ENCODE assay signal across 19 cellular contexts in the genomic region with DNA sequence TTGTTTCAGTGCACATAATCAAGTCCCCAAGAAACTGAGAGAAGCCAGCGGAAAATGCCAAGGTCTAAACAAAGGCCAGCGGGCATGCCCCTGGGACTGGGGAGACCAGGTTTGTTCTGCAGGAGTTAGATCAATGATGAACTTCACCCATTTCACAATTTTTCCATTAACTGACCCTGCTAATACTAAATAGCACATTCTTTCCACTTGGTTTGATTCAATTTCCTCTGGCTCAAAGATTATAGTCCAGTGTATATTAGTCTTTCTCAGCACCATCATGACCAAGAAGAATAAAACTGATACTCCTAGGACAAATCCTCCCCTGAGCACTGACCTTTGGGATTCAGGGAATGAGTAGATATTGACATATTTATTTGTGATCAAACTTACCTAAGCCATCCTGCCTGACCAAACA.
A peak's percentile ranks its signal among the peaks of the same experiment; 100 is the strongest.
DNase-seq lines count a peak whose midpoint lies in the region; ATAC-seq, FAIRE-seq and TF ChIP-seq lines count a peak whose summit lies in the region.
"Had no signal": no experiment of that assay in that cellular context is flagged by ENCODE, and none has a peak within 500 bp of the region (broad histone marks: within the 10 kb centered on the region; RNA-seq: fewer than 3 reads in every experiment).

No MANE protein-coding gene starts in this region.

- 73 to 78% methylated on average over 2 of the region's 2 CpGs for WGBS in gastroesophageal sphincter (ENCODE audit: low coverage in 1 of 2), 2 donors

- TF ChIP-seq CTCF in gastroesophageal sphincter (IDR thresholded peaks at IDR 0.05), result no peak
- TF ChIP-seq CTCF in CD4-positive, alpha-beta T cell (IDR thresholded peaks at IDR 0.05), result no peak

- no peaks in the 10 kb centered on the region for H3K36me3 ChIP-seq in gastroesophageal sphincter
- H3K36me3 ChIP-seq in rectal smooth muscle tissue (ENCODE audit: control insufficient read depth, insufficient read depth, low read length), result no peaks in the 10 kb centered on the region

- CTCF ChIA-PET in CD4-positive, alpha-beta T cell (lab: Charles Lee), result no interaction called here

- H3K9me3 ChIP-seq in gastroesophageal sphincter, result no peaks in the 10 kb centered on the region
- no peaks in the 10 kb centered on the region for H3K9me3 ChIP-seq in CD4-positive, alpha-beta T cell (ENCODE audit: control insufficient read depth, low read length)

- peaks cover 22% of the 10 kb centered on the region for H3K36me3 Mint-ChIP-seq in CD4-positive, alpha-beta T cell (ENCODE audit: low read depth)

- no peak overlapping the region for H3K4me3 ChIP-seq in gastroesophageal sphincter
- H3K4me3 ChIP-seq in rectal smooth muscle tissue (ENCODE audit: low read length), result no peak overlapping the region

- H3K9ac ChIP-seq in rectal smooth muscle tissue (ENCODE audit: low read length), result no peak overlapping the region

- POLR2A ChIA-PET in CD4-positive, alpha-beta T cell (lab: Charles Lee), result no interaction called here

- no peak for TF ChIP-seq POLR2A in gastroesophageal sphincter (IDR thresholded peaks at IDR 0.05)

- peaks cover 23 to 84% (median 33%) of the 10 kb centered on the region in 3 donors for H3K4me1 ChIP-seq in gastroesophageal sphincter
- H3K4me1 ChIP-seq in rectal smooth muscle tissue (ENCODE audit: control insufficient read depth, insufficient read depth, low read length), result peaks cover 17% of the 10 kb centered on the region

- peaks cover 35% of the 10 kb centered on the region for H3K4me1 Mint-ChIP-seq in CD4-positive, alpha-beta T cell (ENCODE audit: low read depth)

- H3K27ac ChIP-seq in gastroesophageal sphincter (peak overlapping the region; percentile 5 to 29 (median 20)), rectal smooth muscle tissue (ENCODE audit: low read depth, low read length) (peak overlapping the region; percentile 26)
- H3K27ac ChIP-seq in CD4-positive, alpha-beta T cell (ENCODE audit: low read depth, low read length), result no peak overlapping the region
- H3K27ac ChIP-seq: C4-2B had no signal

- TF ChIP-seq EP300 in gastroesophageal sphincter (IDR thresholded peaks at IDR 0.05), result no peak

- H3K27me3 Mint-ChIP-seq in CD4-positive, alpha-beta T cell, result no peaks in the 10 kb centered on the region

- ATAC-seq in SK-N-SH treated with all-trans-retinoic acid at 6 μM for 48 hours, result peak; percentile 16
- no peak for ATAC-seq in gastroesophageal sphincter
- ATAC-seq in GM21786 (IDR thresholded peaks at IDR 0.05; ENCODE audit: unreplicated experiment), result no peak
- no peak for ATAC-seq in HG03097 (IDR thresholded peaks at IDR 0.05; ENCODE audit: low FRiP score, unreplicated experiment)
- no peak for ATAC-seq in CD4-positive, alpha-beta T cell (ENCODE audit: poor library complexity)

- intact Hi-C loops in CD4-positive, alpha-beta T cell (cut with DNase I, micrococcal nuclease), result no loop called here

- DNase-seq in GM19239 (ENCODE audit: insufficient read length, low spot score), result no peak
- no peak for DNase-seq in CD4-positive, alpha-beta T cell
- DNase-seq: DMS53; GDM1; KG1; NCI-H1092 treated with DMSO at 0.1 percent for 48 hours; NCI-H146; NCI-H2029 treated with DMSO at 0.1 percent for 48 hours; NCI-H226; NCI-H510A treated with DMSO at 0.1 percent for 48 hours; NCI-H774; NK-92 treated with Interleukin-12 subunit alpha and Interleukin-12 subunit beta, amount 100 ng/mL, for 24 hours; SIG-M5 had no signal

- H3K27me3 ChIP-seq in gastroesophageal sphincter, result no peaks in the 10 kb centered on the region
- H3K27me3 ChIP-seq in rectal smooth muscle tissue (ENCODE audit: control insufficient read depth, insufficient read depth, low read length), result no peaks in the 10 kb centered on the region
- no peaks in the 10 kb centered on the region for H3K27me3 ChIP-seq in CD4-positive, alpha-beta T cell (ENCODE audit: control insufficient read depth, insufficient read depth, low read length)

- no peak overlapping the region for H3K4me3 Mint-ChIP-seq in CD4-positive, alpha-beta T cell

- peaks cover 3% of the 10 kb centered on the region for H3K9me3 Mint-ChIP-seq in CD4-positive, alpha-beta T cell

- H3K27ac Mint-ChIP-seq in CD4-positive, alpha-beta T cell, result no peak overlapping the region

- peak; percentile 60 for FAIRE-seq in GM19239 (lab: Jason Lieb, UNC)

TF ChIP-seq in SK-N-SH treated with all-trans-retinoic acid at 6 μM for 48 hours, 23 proteins besides CTCF, POLR2A, EP300 and RAD21 (continues in another document):
- TF ChIP-seq ZNF8 (CRISPR knock-in tag; IDR thresholded peaks at IDR 0.05) (no peak), ZFP30 (CRISPR knock-in tag; IDR thresholded peaks at IDR 0.05) (no peak), ZNF565 (CRISPR knock-in tag; conservative IDR thresholded peaks at IDR 0.05; ENCODE audit: low read depth) (no peak), GLIS3 (CRISPR knock-in tag; IDR thresholded peaks at IDR 0.05) (no peak), ZFP3 (CRISPR knock-in tag; IDR thresholded peaks at IDR 0.05) (no peak), OSR1 (CRISPR knock-in tag; IDR thresholded peaks at IDR 0.05) (no peak), ISL1 (CRISPR knock-in tag; IDR thresholded peaks at IDR 0.05) (no peak), ARNTL (CRISPR knock-in tag; IDR thresholded peaks at IDR 0.05; ENCODE audit: borderline replicate concordance, low read depth) (no peak), TOX (CRISPR knock-in tag; IDR thresholded peaks at IDR 0.05; ENCODE audit: borderline replicate concordance) (no peak), TCF4 (CRISPR knock-in tag; IDR thresholded peaks at IDR 0.05; ENCODE audit: borderline replicate concordance) (no peak), SNAI2 (CRISPR knock-in tag; IDR thresholded peaks at IDR 0.05) (no peak), RARB (CRISPR knock-in tag; IDR thresholded peaks at IDR 0.05) (no peak), ZC3H10 (CRISPR knock-in tag; IDR thresholded peaks at IDR 0.05) (no peak), CSDC2 (CRISPR knock-in tag; IDR thresholded peaks at IDR 0.05) (no peak), ZNF70 (CRISPR knock-in tag; IDR thresholded peaks at IDR 0.05) (no peak)
- TF ChIP-seq, protein P1, sequence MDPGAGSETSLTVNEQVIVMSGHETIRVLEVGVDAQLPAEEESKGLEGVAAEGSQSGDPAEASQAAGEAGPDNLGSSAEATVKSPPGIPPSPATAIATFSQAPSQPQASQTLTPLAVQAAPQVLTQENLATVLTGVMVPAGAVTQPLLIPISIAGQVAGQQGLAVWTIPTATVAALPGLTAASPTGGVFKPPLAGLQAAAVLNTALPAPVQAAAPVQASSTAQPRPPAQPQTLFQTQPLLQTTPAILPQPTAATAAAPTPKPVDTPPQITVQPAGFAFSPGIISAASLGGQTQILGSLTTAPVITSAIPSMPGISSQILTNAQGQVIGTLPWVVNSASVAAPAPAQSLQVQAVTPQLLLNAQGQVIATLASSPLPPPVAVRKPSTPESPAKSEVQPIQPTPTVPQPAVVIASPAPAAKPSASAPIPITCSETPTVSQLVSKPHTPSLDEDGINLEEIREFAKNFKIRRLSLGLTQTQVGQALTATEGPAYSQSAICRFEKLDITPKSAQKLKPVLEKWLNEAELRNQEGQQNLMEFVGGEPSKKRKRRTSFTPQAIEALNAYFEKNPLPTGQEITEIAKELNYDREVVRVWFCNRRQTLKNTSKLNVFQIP (CRISPR knock-in tag; IDR thresholded peaks at IDR 0.05; ENCODE audit: borderline replicate concordance, low read depth), result no peak
- TF ChIP-seq, protein P2, sequence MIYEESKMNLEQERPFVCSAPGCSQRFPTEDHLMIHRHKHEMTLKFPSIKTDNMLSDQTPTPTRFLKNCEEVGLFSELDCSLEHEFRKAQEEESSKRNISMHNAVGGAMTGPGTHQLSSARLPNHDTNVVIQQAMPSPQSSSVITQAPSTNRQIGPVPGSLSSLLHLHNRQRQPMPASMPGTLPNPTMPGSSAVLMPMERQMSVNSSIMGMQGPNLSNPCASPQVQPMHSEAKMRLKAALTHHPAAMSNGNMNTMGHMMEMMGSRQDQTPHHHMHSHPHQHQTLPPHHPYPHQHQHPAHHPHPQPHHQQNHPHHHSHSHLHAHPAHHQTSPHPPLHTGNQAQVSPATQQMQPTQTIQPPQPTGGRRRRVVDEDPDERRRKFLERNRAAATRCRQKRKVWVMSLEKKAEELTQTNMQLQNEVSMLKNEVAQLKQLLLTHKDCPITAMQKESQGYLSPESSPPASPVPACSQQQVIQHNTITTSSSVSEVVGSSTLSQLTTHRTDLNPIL (CRISPR knock-in tag; IDR thresholded peaks at IDR 0.05; ENCODE audit: low read depth), result no peak
- TF ChIP-seq, protein P3, sequence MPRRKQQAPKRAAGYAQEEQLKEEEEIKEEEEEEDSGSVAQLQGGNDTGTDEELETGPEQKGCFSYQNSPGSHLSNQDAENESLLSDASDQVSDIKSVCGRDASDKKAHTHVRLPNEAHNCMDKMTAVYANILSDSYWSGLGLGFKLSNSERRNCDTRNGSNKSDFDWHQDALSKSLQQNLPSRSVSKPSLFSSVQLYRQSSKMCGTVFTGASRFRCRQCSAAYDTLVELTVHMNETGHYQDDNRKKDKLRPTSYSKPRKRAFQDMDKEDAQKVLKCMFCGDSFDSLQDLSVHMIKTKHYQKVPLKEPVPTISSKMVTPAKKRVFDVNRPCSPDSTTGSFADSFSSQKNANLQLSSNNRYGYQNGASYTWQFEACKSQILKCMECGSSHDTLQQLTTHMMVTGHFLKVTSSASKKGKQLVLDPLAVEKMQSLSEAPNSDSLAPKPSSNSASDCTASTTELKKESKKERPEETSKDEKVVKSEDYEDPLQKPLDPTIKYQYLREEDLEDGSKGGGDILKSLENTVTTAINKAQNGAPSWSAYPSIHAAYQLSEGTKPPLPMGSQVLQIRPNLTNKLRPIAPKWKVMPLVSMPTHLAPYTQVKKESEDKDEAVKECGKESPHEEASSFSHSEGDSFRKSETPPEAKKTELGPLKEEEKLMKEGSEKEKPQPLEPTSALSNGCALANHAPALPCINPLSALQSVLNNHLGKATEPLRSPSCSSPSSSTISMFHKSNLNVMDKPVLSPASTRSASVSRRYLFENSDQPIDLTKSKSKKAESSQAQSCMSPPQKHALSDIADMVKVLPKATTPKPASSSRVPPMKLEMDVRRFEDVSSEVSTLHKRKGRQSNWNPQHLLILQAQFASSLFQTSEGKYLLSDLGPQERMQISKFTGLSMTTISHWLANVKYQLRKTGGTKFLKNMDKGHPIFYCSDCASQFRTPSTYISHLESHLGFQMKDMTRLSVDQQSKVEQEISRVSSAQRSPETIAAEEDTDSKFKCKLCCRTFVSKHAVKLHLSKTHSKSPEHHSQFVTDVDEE (CRISPR knock-in tag; IDR thresholded peaks at IDR 0.05), result no peak
